In genomic region chr1:31861346-31861745, GRCh38 we compare ENCODE assay signal across 34 cellular contexts. TPM values are rescaled to one million over a fixed set of nuclear protein-coding genes. Genes with fewer than 3 reads are reported as not detected.
A peak's percentile ranks its signal among the peaks of the same experiment; 100 is the strongest.
DNase-seq lines count a peak whose midpoint lies in the region; ATAC-seq and TF ChIP-seq lines count a peak whose summit lies in the region.
"Had no signal": no experiment of that assay in that cellular context is flagged by ENCODE, and none has a peak within 500 bp of the region (broad histone marks: within the 10 kb centered on the region; RNA-seq: fewer than 3 reads in every experiment).

No MANE protein-coding gene starts in this region.

- H3K4me1 ChIP-seq in Karpas-422 (ENCODE audit: low read length) (no peaks in the 10 kb centered on the region), endodermal cell (ENCODE audit: control insufficient read depth, insufficient read depth, low read length) (no peaks in the 10 kb centered on the region)
- H3K4me1 ChIP-seq: BE2C, breast epithelium, esophagus squamous epithelium, foreskin keratinocyte, heart left ventricle, sigmoid colon, SJCRH30, tibial nerve had no signal

- H3K9me3 ChIP-seq in Karpas-422 (ENCODE audit: low read length), result no peaks in the 10 kb centered on the region
- H3K9me3 ChIP-seq in endodermal cell (ENCODE audit: control insufficient read depth, low read length), result no peaks in the 10 kb centered on the region
- H3K9me3 ChIP-seq: BE2C, breast epithelium, esophagus squamous epithelium, heart left ventricle, sigmoid colon, SJCRH30 had no signal

- H3K27me3 Mint-ChIP-seq in endodermal cell (ENCODE audit: insufficient read depth), result no peaks in the 10 kb centered on the region
- H3K27me3 Mint-ChIP-seq: activated naive CD8-positive, alpha-beta T cell treated with anti-CD3 and anti-CD28 coated beads for 36 hours; IgD-negative memory B cell; naive thymus-derived CD4-positive, alpha-beta T cell; progenitor cell of endocrine pancreas had no signal

- H3K79me2 ChIP-seq in Karpas-422 (ENCODE audit: low read length), result no peaks in the 10 kb centered on the region

- H3K27me3 ChIP-seq in GM06990 (replicated peaks; ENCODE audit: control insufficient read depth, insufficient read depth, low read length) (no peaks in the 10 kb centered on the region), Karpas-422 (ENCODE audit: low read length) (no peaks in the 10 kb centered on the region), endodermal cell (ENCODE audit: control insufficient read depth, insufficient read depth, low read length, poor library complexity, severe bottlenecking) (no peaks in the 10 kb centered on the region)
- H3K27me3 ChIP-seq: BE2C, breast epithelium, dorsolateral prefrontal cortex, esophagus squamous epithelium, foreskin keratinocyte, heart left ventricle, sigmoid colon, SJCRH30, tibial nerve had no signal

- H3K4me2 ChIP-seq in Karpas-422 (ENCODE audit: low read depth, low read length, poor library complexity, severe bottlenecking), result no peak overlapping the region

- H3K27ac ChIP-seq in Karpas-422 (ENCODE audit: low read length) (no peak overlapping the region), endodermal cell (ENCODE audit: low read depth, low read length) (no peak overlapping the region)
- H3K27ac ChIP-seq: breast epithelium, esophagus squamous epithelium, foreskin keratinocyte, heart left ventricle, sigmoid colon, SJCRH30, tibial nerve had no signal

- peak; percentile 59 for TF ChIP-seq CTCF in GM06990 (IDR thresholded peaks at IDR 0.05; ENCODE audit: insufficient read depth, low read length, poor library complexity, severe bottlenecking)
- TF ChIP-seq CTCF in GM12873 (IDR thresholded peaks at IDR 0.05; ENCODE audit: insufficient read depth, low read depth, low read length, missing control alignments), result peak; percentile 63
- TF ChIP-seq CTCF in endodermal cell (conservative IDR thresholded peaks at IDR 0.05), result peak; percentile 18

- H3K4me3 Mint-ChIP-seq in endodermal cell, result no peak overlapping the region
- H3K4me3 Mint-ChIP-seq: activated naive CD8-positive, alpha-beta T cell treated with anti-CD3 and anti-CD28 coated beads for 36 hours; CD8-positive, alpha-beta T cell; IgD-negative memory B cell; mesothelial cell of epicardium; naive thymus-derived CD4-positive, alpha-beta T cell had no signal

- H3K36me3 ChIP-seq in GM06990 (ENCODE audit: control insufficient read depth, insufficient read depth, low read length) (no peaks in the 10 kb centered on the region), Karpas-422 (ENCODE audit: insufficient read depth, low read length) (no peaks in the 10 kb centered on the region), endodermal cell (ENCODE audit: control insufficient read depth, insufficient read depth, low read length) (no peaks in the 10 kb centered on the region)
- H3K36me3 ChIP-seq: BE2C, breast epithelium, esophagus squamous epithelium, heart left ventricle, sigmoid colon, SJCRH30, tibial nerve had no signal

- peak; percentile 36 for DNase-seq in GM06990 (ENCODE audit: extremely low read depth, insufficient read length)
- DNase-seq in Karpas-422, result peak; percentile 76
- no peak for DNase-seq in endodermal cell
- DNase-seq in T-helper 2 cell, result no peak
- DNase-seq in COLO668 (lab: John Stamatoyannopoulos, UW; ENCODE audit: unreplicated experiment), result no peak
- DNase-seq: ACHN; activated CD4-positive, alpha-beta T cell treated with anti-CD3 and anti-CD28 coated beads for 48 hours; activated effector memory CD4-positive, alpha-beta T cell treated with anti-CD3 and anti-CD28 coated beads, Interleukin-2, amount 50 U/mL, for 16 hours; activated naive CD8-positive, alpha-beta T cell treated with anti-CD3 and anti-CD28 coated beads for 36 hours; activated T-cell treated with anti-CD3 and anti-CD28 coated beads, Interleukin-2, amount 50 U/mL, for 1 hour; BE2C; CD8-positive, alpha-beta T cell; esophagus squamous epithelium; foreskin keratinocyte; heart left ventricle; naive thymus-derived CD4-positive, alpha-beta T cell; NCI-H2081 treated with DMSO at 0.1 percent for 48 hours; NCI-H2227 treated with DMSO at 0.1 percent for 48 hours; NCI-H526 treated with DMSO at 0.1 percent for 48 hours; sigmoid colon; SJCRH30; stimulated activated CD4-positive, alpha-beta T cell treated with anti-CD3 and anti-CD28 coated beads, Interleukin-4, amount 100 ng/mL, for 1 hour; SW 1271; T-helper 9 cell had no signal

- WGBS in endodermal cell (ENCODE audit: insufficient coverage in 1 of 2, insufficient read length in 1 of 2), 2 experiments, result 84 to 89% methylated on average over 5 of the region's 5 CpGs

- ATAC-seq in HG03457 (IDR thresholded peaks at IDR 0.05; ENCODE audit: unreplicated experiment), result no peak
- ATAC-seq: CD8-positive, alpha-beta T cell; foreskin keratinocyte; HCT116; heart left ventricle; naive thymus-derived CD4-positive, alpha-beta T cell had no signal

- no peaks in the 10 kb centered on the region for H3K9me3 Mint-ChIP-seq in endodermal cell
- H3K9me3 Mint-ChIP-seq: activated naive CD8-positive, alpha-beta T cell treated with anti-CD3 and anti-CD28 coated beads for 36 hours; CD8-positive, alpha-beta T cell; IgD-negative memory B cell; mesothelial cell of epicardium; naive thymus-derived CD4-positive, alpha-beta T cell had no signal

- no peak overlapping the region for H3K9ac ChIP-seq in Karpas-422 (ENCODE audit: low read length)
- no peak overlapping the region for H3K9ac ChIP-seq in endodermal cell (ENCODE audit: extremely low read depth, low read length, poor library complexity, severe bottlenecking)

- H3K36me3 Mint-ChIP-seq in endodermal cell (ENCODE audit: low read depth), result no peaks in the 10 kb centered on the region
- H3K36me3 Mint-ChIP-seq: activated naive CD8-positive, alpha-beta T cell treated with anti-CD3 and anti-CD28 coated beads for 36 hours; CD8-positive, alpha-beta T cell; IgD-negative memory B cell; mesothelial cell of epicardium had no signal

- H4K20me1 ChIP-seq in Karpas-422 (ENCODE audit: insufficient read depth, low read depth, low read length), result no peaks in the 10 kb centered on the region

- no peak overlapping the region for H3K4me3 ChIP-seq in GM06990 (replicated peaks; ENCODE audit: low read depth, low read length)
- H3K4me3 ChIP-seq in Karpas-422 (ENCODE audit: low read length), result no peak overlapping the region
- no peak overlapping the region for H3K4me3 ChIP-seq in endodermal cell (ENCODE audit: low read length)
- H3K4me3 ChIP-seq: breast epithelium, dorsolateral prefrontal cortex, esophagus squamous epithelium, heart left ventricle, sigmoid colon, SJCRH30, tibial nerve had no signal

- no peaks in the 10 kb centered on the region for H3K9me2 ChIP-seq in Karpas-422 (replicated peaks; ENCODE audit: insufficient read depth, low read length)

- H2AFZ ChIP-seq in Karpas-422 (ENCODE audit: low read length), result no peak overlapping the region

- H3K27ac Mint-ChIP-seq in endodermal cell, result no peak overlapping the region
- H3K27ac Mint-ChIP-seq: activated naive CD8-positive, alpha-beta T cell treated with anti-CD3 and anti-CD28 coated beads for 36 hours; CD8-positive, alpha-beta T cell; IgD-negative memory B cell; mesothelial cell of epicardium; naive thymus-derived CD4-positive, alpha-beta T cell had no signal

- no peaks in the 10 kb centered on the region for H3K4me1 Mint-ChIP-seq in endodermal cell
- H3K4me1 Mint-ChIP-seq: activated naive CD8-positive, alpha-beta T cell treated with anti-CD3 and anti-CD28 coated beads for 36 hours; mesothelial cell of epicardium had no signal

RNA-seq across cellular contexts. Expression of gene SPOCD1, which starts 45.5 kb away (rescaled TPM):
- total RNA-seq in Karpas-422 (2014; rRNA removed; shearing (Covaris generic); ENCODE audit: low replicate concordance), result not detected in 2 replicates
- total RNA-seq in endodermal cell, result 1 to 10 TPM; 2.0 to 3.1 TPM
- polyA plus RNA-seq in endodermal cell (2013, experiment 1 of 2), result 1.00 TPM
- polyA plus RNA-seq in endodermal cell (2013, experiment 2 of 2), result 1.4 TPM
- total RNA-seq: activated CD8-positive, alpha-beta memory T cell treated with anti-CD3 and anti-CD28 coated beads for 36 hours; activated naive CD8-positive, alpha-beta T cell treated with anti-CD3 and anti-CD28 coated beads for 36 hours; CD8-positive, alpha-beta T cell had no signal
- polyA plus RNA-seq: IgD-negative memory B cell; naive thymus-derived CD4-positive, alpha-beta T cell had no signal

Comparison
In these comparisons a context has a peak if more than half of its experiments do, and no peak if none do; other contexts are left out.
1. DNase-seq: peak in GM06990 (single experiment) and Karpas-422 (single experiment); none in endodermal cell (single experiment), T-helper 2 cell (0 of 5) and COLO668 (single experiment).
2. Peak in every context shown above with its lines, with median percentiles within 50 percentile points of each other: CTCF ChIP-seq.